22 cellular contexts compared by ENCODE assay signal in the genomic region with DNA sequence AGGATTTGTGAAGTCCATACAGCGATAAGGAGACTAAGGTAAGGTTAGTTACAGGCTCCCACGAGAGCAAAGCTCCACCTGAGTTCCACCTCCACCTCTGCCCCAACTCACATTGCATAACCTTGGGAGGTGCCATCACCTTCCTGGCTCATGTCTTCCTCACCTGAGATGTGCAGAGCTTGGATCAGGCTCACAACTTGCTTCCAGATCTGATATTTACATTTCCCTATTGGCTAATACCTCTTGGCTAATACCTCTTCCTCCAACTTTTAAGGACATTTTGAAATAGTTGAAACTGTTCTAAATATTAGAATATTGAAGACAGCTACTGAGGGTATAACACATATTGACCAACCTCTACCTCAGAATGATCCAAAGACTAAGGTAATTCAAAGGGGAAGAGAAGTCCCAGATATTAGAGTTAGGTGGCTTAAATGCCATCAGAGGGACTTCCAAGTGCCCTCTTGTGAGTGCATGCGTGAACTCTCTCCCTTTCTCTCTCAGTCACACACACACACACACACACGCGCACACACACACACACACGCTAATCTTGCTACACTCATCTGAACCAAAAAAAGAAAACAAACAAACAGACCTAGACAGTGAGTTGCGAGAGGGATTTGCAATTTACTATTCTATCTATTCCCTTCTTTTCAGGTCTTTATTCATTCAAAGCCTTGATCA.
"Had no signal": no experiment of that assay in that cellular context is flagged by ENCODE, and none has a peak within 500 bp of the region (broad histone marks: within the 10 kb centered on the region; RNA-seq: fewer than 3 reads in every experiment).

No MANE protein-coding gene starts in this region.

- H3K9me3 ChIP-seq: Peyer's patch, SJSA1 had no signal

- H3K36me3 ChIP-seq: brain microvascular endothelial cell, cardiac muscle cell, Peyer's patch, SJSA1 had no signal

- H3K27ac ChIP-seq: brain microvascular endothelial cell, cardiac muscle cell, Peyer's patch, SJSA1 had no signal

- H3K4me1 Mint-ChIP-seq: activated CD8-positive, alpha-beta memory T cell treated with anti-CD3 and anti-CD28 coated beads, Interleukin-2, amount 10 ng/mL, durations not matched to agents 7 days and 5 days; activated naive CD4-positive, alpha-beta T cell treated with anti-CD3 and anti-CD28 coated beads, Interleukin-2, amount 10 ng/mL, durations not matched to agents 7 days and 5 days; activated naive CD8-positive, alpha-beta T cell treated with anti-CD3 and anti-CD28 coated beads for 36 hours had no signal

- H3K27ac Mint-ChIP-seq: activated CD8-positive, alpha-beta memory T cell treated with anti-CD3 and anti-CD28 coated beads, Interleukin-2, amount 10 ng/mL, durations not matched to agents 7 days and 5 days; activated naive CD4-positive, alpha-beta T cell treated with anti-CD3 and anti-CD28 coated beads, Interleukin-2, amount 10 ng/mL, durations not matched to agents 7 days and 5 days; activated naive CD8-positive, alpha-beta T cell treated with anti-CD3 and anti-CD28 coated beads for 36 hours; activated T-helper 2 cell treated with anti-CD3 and anti-CD28 coated beads, Interferon-gamma antibody, Interleukin-2, Interleukin-4, amounts not matched to agents 10 μg/mL and 5 μg/mL and 100 μg/mL, durations not matched to agents 14 hours and 24 hours and 36 hours; T-helper 1 cell treated with Interleukin-12 subunit alpha and Interleukin-12 subunit beta and Interleukin-4 antibody, amounts not matched to agents 30 μg/mL and 1 μg/mL, for 36 hours had no signal

- H3K4me3 Mint-ChIP-seq: activated CD8-positive, alpha-beta memory T cell treated with anti-CD3 and anti-CD28 coated beads, Interleukin-2, amount 10 ng/mL, durations not matched to agents 7 days and 5 days; activated naive CD4-positive, alpha-beta T cell treated with anti-CD3 and anti-CD28 coated beads, Interleukin-2, amount 10 ng/mL, durations not matched to agents 7 days and 5 days; activated naive CD8-positive, alpha-beta T cell treated with anti-CD3 and anti-CD28 coated beads for 36 hours; T-helper 1 cell treated with Interleukin-12 subunit alpha and Interleukin-12 subunit beta and Interleukin-4 antibody, amounts not matched to agents 30 μg/mL and 1 μg/mL, for 36 hours had no signal

- H3K9me3 Mint-ChIP-seq: activated naive CD4-positive, alpha-beta T cell treated with anti-CD3 and anti-CD28 coated beads, Interleukin-2, amount 10 ng/mL, durations not matched to agents 7 days and 5 days; activated naive CD8-positive, alpha-beta T cell treated with anti-CD3 and anti-CD28 coated beads for 36 hours; activated T-helper 2 cell treated with anti-CD3 and anti-CD28 coated beads, Interferon-gamma antibody, Interleukin-2, Interleukin-4, amounts not matched to agents 10 μg/mL and 5 μg/mL and 100 μg/mL, durations not matched to agents 14 hours and 24 hours and 36 hours; T-helper 1 cell treated with Interleukin-12 subunit alpha and Interleukin-12 subunit beta and Interleukin-4 antibody, amounts not matched to agents 30 μg/mL and 1 μg/mL, for 36 hours had no signal

- DNase-seq: activated CD4-positive, alpha-beta T cell treated with anti-CD3 and anti-CD28 coated beads for 4 hours; activated CD4-positive, alpha-beta T cell treated with anti-CD3 and anti-CD28 coated beads, Interleukin-2, amount 50 U/mL, for 48 hours; activated CD8-positive, alpha-beta memory T cell treated with anti-CD3 and anti-CD28 coated beads, Interleukin-2, amount 10 ng/mL, durations not matched to agents 7 days and 5 days; activated gamma-delta T cell treated with Interleukin-2 at 50 U/mL for 16 hours; activated naive CD4-positive, alpha-beta T cell treated with anti-CD3 and anti-CD28 coated beads, Interleukin-2, amount 10 ng/mL, durations not matched to agents 7 days and 5 days; activated naive CD8-positive, alpha-beta T cell treated with anti-CD3 and anti-CD28 coated beads for 36 hours; activated T-cell treated with anti-CD3 and anti-CD28 coated beads, Interleukin-2, amount 50 U/mL, for 48 hours; brain microvascular endothelial cell; NCI-H1105 treated with DMSO at 0.1 percent for 48 hours; NCI-H146; NCI-H187 treated with DMSO at 0.1 percent for 48 hours; NCI-H2081 treated with DMSO at 0.1 percent for 48 hours; NCI-H446; NCI-H524; Peyer's patch; SHP77 had no signal

- H3K4me3 ChIP-seq: cardiac muscle cell, Peyer's patch, SJSA1 had no signal

- H3K27me3 ChIP-seq: brain microvascular endothelial cell, cardiac muscle cell, Peyer's patch, SJSA1 had no signal

- H3K27me3 Mint-ChIP-seq: activated CD8-positive, alpha-beta memory T cell treated with anti-CD3 and anti-CD28 coated beads, Interleukin-2, amount 10 ng/mL, durations not matched to agents 7 days and 5 days; activated naive CD4-positive, alpha-beta T cell treated with anti-CD3 and anti-CD28 coated beads, Interleukin-2, amount 10 ng/mL, durations not matched to agents 7 days and 5 days had no signal

- ATAC-seq: activated CD4-positive, CD25-positive, alpha-beta regulatory T cell treated with anti-CD3 and anti-CD28 coated beads, Interleukin-2, amount 50 U/mL, for 24 hours; activated CD8-positive, alpha-beta memory T cell treated with anti-CD3 and anti-CD28 coated beads, Interleukin-2, amount 10 ng/mL, durations not matched to agents 7 days and 5 days; SK-N-SH treated with all-trans-retinoic acid at 6 μM for 48 hours had no signal

- H3K36me3 Mint-ChIP-seq: activated CD8-positive, alpha-beta memory T cell treated with anti-CD3 and anti-CD28 coated beads, Interleukin-2, amount 10 ng/mL, durations not matched to agents 7 days and 5 days; activated naive CD4-positive, alpha-beta T cell treated with anti-CD3 and anti-CD28 coated beads, Interleukin-2, amount 10 ng/mL, durations not matched to agents 7 days and 5 days; activated naive CD8-positive, alpha-beta T cell treated with anti-CD3 and anti-CD28 coated beads for 36 hours had no signal
